Comparison of ENCODE assay signal across 20 cellular contexts in the genomic region with DNA sequence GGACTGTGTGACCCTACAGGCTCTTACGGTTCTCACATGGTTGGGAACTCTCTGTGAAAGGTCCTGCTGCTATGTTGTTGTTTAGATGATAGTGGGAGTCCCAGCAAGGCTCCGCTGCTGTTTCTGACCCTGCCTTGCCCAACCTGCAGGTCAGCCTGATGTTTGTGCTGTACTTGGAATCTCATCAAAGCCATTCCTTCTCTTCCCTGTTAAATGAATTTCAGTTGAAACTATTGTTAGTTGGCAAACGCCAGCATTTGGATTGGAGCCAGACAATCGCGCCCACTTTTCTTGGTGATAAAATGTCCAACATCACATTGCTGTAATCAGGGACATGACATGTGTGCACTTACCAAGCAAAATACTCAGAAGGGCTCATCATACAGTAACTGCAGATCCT.
"Had no signal": no experiment of that assay in that cellular context is flagged by ENCODE, and none has a peak within 500 bp of the region (broad histone marks: within the 10 kb centered on the region; RNA-seq: fewer than 3 reads in every experiment).

No MANE protein-coding gene starts in this region.

- H3K36me3 ChIP-seq: ascending aorta, breast epithelium, suprapubic skin, transverse colon, uterus had no signal

- H3K4me3 ChIP-seq: ascending aorta, breast epithelium, suprapubic skin, transverse colon, uterus had no signal

- H3K27ac Mint-ChIP-seq: activated CD8-positive, alpha-beta T cell treated with anti-CD3 and anti-CD28 coated beads for 36 hours; activated naive CD4-positive, alpha-beta T cell treated with anti-CD3 and anti-CD28 coated beads, Interleukin-2, amount 10 ng/mL, durations not matched to agents 7 days and 5 days; activated naive CD8-positive, alpha-beta T cell treated with anti-CD3 and anti-CD28 coated beads, Interleukin-2, amount 50 U/mL, for 24 hours; activated T-cell treated with anti-CD3 and anti-CD28 coated beads, Interleukin-2, amount 50 U/mL, for 24 hours; progenitor cell of endocrine pancreas; stimulated activated naive CD8-positive, alpha-beta T cell treated with anti-CD3 and anti-CD28 coated beads, Interleukin-15, amount 100 ng/mL, for 72 hours; T-cell had no signal

- H3K4me1 ChIP-seq: ascending aorta, breast epithelium, suprapubic skin, transverse colon, uterus had no signal

- H3K9me3 ChIP-seq: ascending aorta, breast epithelium, suprapubic skin, uterus had no signal

- H3K27me3 Mint-ChIP-seq: activated naive CD8-positive, alpha-beta T cell treated with anti-CD3 and anti-CD28 coated beads, Interleukin-2, amount 50 U/mL, for 24 hours had no signal

- H3K4me3 Mint-ChIP-seq: activated CD8-positive, alpha-beta T cell treated with anti-CD3 and anti-CD28 coated beads for 36 hours; activated naive CD4-positive, alpha-beta T cell treated with anti-CD3 and anti-CD28 coated beads, Interleukin-2, amount 10 ng/mL, durations not matched to agents 7 days and 5 days; activated naive CD8-positive, alpha-beta T cell treated with anti-CD3 and anti-CD28 coated beads, Interleukin-2, amount 50 U/mL, for 24 hours; activated T-cell treated with anti-CD3 and anti-CD28 coated beads, Interleukin-2, amount 50 U/mL, for 24 hours; naive B cell; neural crest cell; stimulated activated naive CD8-positive, alpha-beta T cell treated with anti-CD3 and anti-CD28 coated beads, Interleukin-15, amount 100 ng/mL, for 72 hours; T-cell had no signal

- DNase-seq: activated CD4-positive, alpha-beta T cell treated with anti-CD3 and anti-CD28 coated beads for 48 hours; activated CD4-positive, CD25-positive, alpha-beta regulatory T cell; activated CD8-positive, alpha-beta T cell treated with anti-CD3 and anti-CD28 coated beads for 36 hours; activated naive CD4-positive, alpha-beta T cell treated with anti-CD3 and anti-CD28 coated beads, Interleukin-2, amount 10 ng/mL, durations not matched to agents 7 days and 5 days; activated naive CD8-positive, alpha-beta T cell treated with anti-CD3 and anti-CD28 coated beads, Interleukin-2, amount 50 U/mL, for 24 hours; activated T-cell treated with anti-CD3 and anti-CD28 coated beads, Interleukin-2, amount 50 U/mL, for 24 hours; effector memory CD4-positive, alpha-beta T cell; kidney; mammary epithelial cell; naive B cell; stimulated activated CD4-positive, alpha-beta T cell treated with anti-CD3 and anti-CD28 coated beads, Interleukin-4, amount 100 ng/mL, for 1 hour; stimulated activated naive CD8-positive, alpha-beta T cell treated with anti-CD3 and anti-CD28 coated beads, Interleukin-15, amount 100 ng/mL, for 72 hours; T-cell; transverse colon; uterus had no signal

- H3K36me3 Mint-ChIP-seq: activated naive CD4-positive, alpha-beta T cell treated with anti-CD3 and anti-CD28 coated beads, Interleukin-2, amount 10 ng/mL, durations not matched to agents 7 days and 5 days had no signal

- H3K9me3 Mint-ChIP-seq: activated naive CD4-positive, alpha-beta T cell treated with anti-CD3 and anti-CD28 coated beads, Interleukin-2, amount 10 ng/mL, durations not matched to agents 7 days and 5 days; activated naive CD8-positive, alpha-beta T cell treated with anti-CD3 and anti-CD28 coated beads, Interleukin-2, amount 50 U/mL, for 24 hours; neural crest cell had no signal

- H3K4me1 Mint-ChIP-seq: activated naive CD4-positive, alpha-beta T cell treated with anti-CD3 and anti-CD28 coated beads, Interleukin-2, amount 10 ng/mL, durations not matched to agents 7 days and 5 days; activated naive CD8-positive, alpha-beta T cell treated with anti-CD3 and anti-CD28 coated beads, Interleukin-2, amount 50 U/mL, for 24 hours; naive B cell; neural crest cell; stimulated activated naive CD8-positive, alpha-beta T cell treated with anti-CD3 and anti-CD28 coated beads, Interleukin-15, amount 100 ng/mL, for 72 hours; T-cell had no signal

- H3K27me3 ChIP-seq: ascending aorta, breast epithelium, suprapubic skin, transverse colon, uterus had no signal
